Comparison of ENCODE assay signal across 15 cellular contexts in genomic region chr5:110663525-110663924, GRCh38.
DNase-seq lines count a peak whose midpoint lies in the region; ATAC-seq and TF ChIP-seq lines count a peak whose summit lies in the region.
"Had no signal": no experiment of that assay in that cellular context is flagged by ENCODE, and none has a peak within 500 bp of the region (broad histone marks: within the 10 kb centered on the region; RNA-seq: fewer than 3 reads in every experiment).

No MANE protein-coding gene starts in this region.

- TF ChIP-seq CTCF in HFFc6 (IDR thresholded peaks at IDR 0.05) = no peak

- H3K36me3 ChIP-seq in naive thymus-derived CD4-positive, alpha-beta T cell (ENCODE audit: control insufficient read depth in 2 of 3, insufficient read depth in 3 of 3, low read length in 3 of 3) = no peaks in the 10 kb centered on the region

- H3K27me3 ChIP-seq in naive thymus-derived CD4-positive, alpha-beta T cell (ENCODE audit: control insufficient read depth in 2 of 2, insufficient read depth in 2 of 2, low read length in 2 of 2) = no peaks in the 10 kb centered on the region

- H3K36me3 Mint-ChIP-seq in HFFc6 (ENCODE audit: low read depth) = no peaks in the 10 kb centered on the region
- H3K36me3 Mint-ChIP-seq in naive thymus-derived CD4-positive, alpha-beta T cell = no peaks in the 10 kb centered on the region
- H3K36me3 Mint-ChIP-seq: activated naive CD4-positive, alpha-beta T cell treated with anti-CD3 and anti-CD28 coated beads, Interleukin-2, amount 50 U/mL, for 24 hours; natural killer cell treated with Interleukin-12 subunit alpha and Interleukin-12 subunit beta and Interleukin-15 and Interleukin-18, amount 100 ng/mL, for 72 hours had no signal

- no peaks in the 10 kb centered on the region for H3K9me3 ChIP-seq in naive thymus-derived CD4-positive, alpha-beta T cell (ENCODE audit: control insufficient read depth in 2 of 3, low read length in 3 of 3)

- no peak overlapping the region for H3K4me3 Mint-ChIP-seq in HFFc6
- H3K4me3 Mint-ChIP-seq in naive thymus-derived CD4-positive, alpha-beta T cell = no peak overlapping the region
- H3K4me3 Mint-ChIP-seq: activated naive CD4-positive, alpha-beta T cell treated with anti-CD3 and anti-CD28 coated beads, Interleukin-2, amount 50 U/mL, for 24 hours; natural killer cell treated with Interleukin-12 subunit alpha and Interleukin-12 subunit beta and Interleukin-15 and Interleukin-18, amount 100 ng/mL, for 72 hours had no signal

- no peaks in the 10 kb centered on the region for H3K4me1 Mint-ChIP-seq in HFFc6 (ENCODE audit: low read depth)
- H3K4me1 Mint-ChIP-seq in naive thymus-derived CD4-positive, alpha-beta T cell = no peaks in the 10 kb centered on the region
- H3K4me1 Mint-ChIP-seq: activated naive CD4-positive, alpha-beta T cell treated with anti-CD3 and anti-CD28 coated beads, Interleukin-2, amount 50 U/mL, for 24 hours had no signal

- POLR2A ChIA-PET in naive thymus-derived CD4-positive, alpha-beta T cell (lab: Charles Lee) = no interaction called here

- H3K4me1 ChIP-seq in naive thymus-derived CD4-positive, alpha-beta T cell (ENCODE audit: control insufficient read depth in 2 of 2, insufficient read depth in 2 of 2, low read length in 2 of 2) = no peaks in the 10 kb centered on the region

- CTCF ChIA-PET in naive thymus-derived CD4-positive, alpha-beta T cell (lab: Charles Lee) = no interaction called here

- no peak overlapping the region for H3K27ac Mint-ChIP-seq in HFFc6
- H3K27ac Mint-ChIP-seq in naive thymus-derived CD4-positive, alpha-beta T cell = no peak overlapping the region
- H3K27ac Mint-ChIP-seq: activated naive CD4-positive, alpha-beta T cell treated with anti-CD3 and anti-CD28 coated beads, Interleukin-2, amount 50 U/mL, for 24 hours; natural killer cell treated with Interleukin-12 subunit alpha and Interleukin-12 subunit beta and Interleukin-15 and Interleukin-18, amount 100 ng/mL, for 72 hours had no signal

- no peak overlapping the region for H3K4me3 ChIP-seq in naive thymus-derived CD4-positive, alpha-beta T cell (ENCODE audit: low read length)
- H3K4me3 ChIP-seq: skin epidermis had no signal

- no peaks in the 10 kb centered on the region; the same call in 1 of the 2 replicates for H3K27me3 Mint-ChIP-seq in HFFc6 (ENCODE audit: insufficient read depth)
- H3K27me3 Mint-ChIP-seq in naive thymus-derived CD4-positive, alpha-beta T cell = peaks cover 0 to 5% (median 0%) of the 10 kb centered on the region in 5 donors
- H3K27me3 Mint-ChIP-seq: natural killer cell treated with Interleukin-12 subunit alpha and Interleukin-12 subunit beta and Interleukin-15 and Interleukin-18, amount 100 ng/mL, for 72 hours had no signal

- ATAC-seq in GM18511 (IDR thresholded peaks at IDR 0.05; ENCODE audit: unreplicated experiment) = peak; percentile 94
- ATAC-seq in GM21515 (IDR thresholded peaks at IDR 0.05; ENCODE audit: unreplicated experiment) = peak; percentile 79
- peak; percentile 63 for ATAC-seq in HG03097 (IDR thresholded peaks at IDR 0.05; ENCODE audit: low FRiP score, unreplicated experiment)
- no peak for ATAC-seq in HG03196 (IDR thresholded peaks at IDR 0.05; ENCODE audit: unreplicated experiment)
- ATAC-seq in naive thymus-derived CD4-positive, alpha-beta T cell = no peak
- ATAC-seq: natural killer cell treated with Interleukin-12 subunit alpha and Interleukin-12 subunit beta and Interleukin-15 and Interleukin-18, amount 100 ng/mL, for 72 hours had no signal

- H3K9me3 Mint-ChIP-seq in HFFc6 = peaks cover 9% of the 10 kb centered on the region
- no peaks in the 10 kb centered on the region for H3K9me3 Mint-ChIP-seq in naive thymus-derived CD4-positive, alpha-beta T cell
- H3K9me3 Mint-ChIP-seq: activated naive CD4-positive, alpha-beta T cell treated with anti-CD3 and anti-CD28 coated beads, Interleukin-2, amount 50 U/mL, for 24 hours; natural killer cell treated with Interleukin-12 subunit alpha and Interleukin-12 subunit beta and Interleukin-15 and Interleukin-18, amount 100 ng/mL, for 72 hours had no signal

- intact Hi-C loops in naive thymus-derived CD4-positive, alpha-beta T cell (cut with micrococcal nuclease) = no loop called here

- DNase-seq in NOMO-1 (lab: John Stamatoyannopoulos, UW; ENCODE audit: unreplicated experiment in 2 of 2) = peak; percentile 45 to 49
- no peak for DNase-seq in HFFc6
- no peak for DNase-seq in activated CD4-positive, alpha-beta T cell treated with anti-CD3 and anti-CD28 coated beads for 4 hours
- no peak for DNase-seq in naive thymus-derived CD4-positive, alpha-beta T cell
- DNase-seq: activated CD4-positive, alpha-beta T cell treated with anti-CD3 and anti-CD28 coated beads, Interleukin-2, amount 50 U/mL, for 4 hours; kidney; NCI-H510A had no signal

- H3K27ac ChIP-seq in naive thymus-derived CD4-positive, alpha-beta T cell (ENCODE audit: low read depth, low read length) = no peak overlapping the region
- H3K27ac ChIP-seq: KMS-11, skin epidermis had no signal

Comparison
In these comparisons a context has a peak if more than half of its experiments do, and no peak if none do; other contexts are left out.
1. ATAC-seq: peak in GM18511 (single experiment), GM21515 (single experiment) and HG03097 (single experiment); none in HG03196 (single experiment) and naive thymus-derived CD4-positive, alpha-beta T cell (single experiment).
2. DNase-seq: peak in NOMO-1 (2 of 2); none in HFFc6 (single experiment), activated CD4-positive, alpha-beta T cell treated with anti-CD3 and anti-CD28 coated beads for 4 hours (0 of 2) and naive thymus-derived CD4-positive, alpha-beta T cell (0 of 9).